8 cellular contexts compared by ENCODE assay signal in genomic region chr10:102714621-102715455, GRCh38. TPM values are rescaled to one million over a fixed set of nuclear protein-coding genes. Genes with fewer than 3 reads are reported as not detected.
DNase-seq lines count a peak whose midpoint lies in the region; ATAC-seq, FAIRE-seq and TF ChIP-seq lines count a peak whose summit lies in the region.

TSS of gene SFXN2 (plus strand) at chr10:102714636. CDS start at chr10:102726637, 12,001 bp downstream.

- H3K4me2 ChIP-seq in A549: peak within 1 kb of the TSS; percentile 92

- DNase-seq in A549 (ENCODE audit: low read depth in 1 of 2, low spot score in 1 of 2) (no peak), bronchial epithelial cell (ENCODE audit: low read depth) (no peak), NCI-H2029 (lab: John Stamatoyannopoulos, UW) (no peak)
- no peak for DNase-seq in stimulated activated naive B cell treated with anti-CD40 and anti-IgM and Interleukin-4, amounts not matched to agents 10 μg/mL and 1 μg/mL and 100 μg/mL, for 72 hours

- intact Hi-C loops in T-helper 1 cell treated with Interleukin-12 subunit alpha and Interleukin-12 subunit beta and Interleukin-4 antibody, amounts not matched to agents 30 ng/mL and 1 ng/mL, for 36 hours (cut with micrococcal nuclease): loop anchor here (1.0 to 5.0 kb wide), 15 partner anchors 28 to 1407 kb away; partner anchors contain the start of genes ACTR1A, ATP5MK, BORCS7 and CNNM2

- H3K4me3 Mint-ChIP-seq in stimulated activated naive B cell treated with anti-CD40 and anti-IgM and Interleukin-4, amounts not matched to agents 10 μg/mL and 1 μg/mL and 100 μg/mL, for 72 hours: peak within 1 kb of the TSS; percentile 95 to 99

- no peaks in the 10 kb centered on the region for H3K27me3 Mint-ChIP-seq in stimulated activated naive B cell treated with anti-CD40 and anti-IgM and Interleukin-4, amounts not matched to agents 10 μg/mL and 1 μg/mL and 100 μg/mL, for 72 hours

- H3K36me3 Mint-ChIP-seq in stimulated activated naive B cell treated with anti-CD40 and anti-IgM and Interleukin-4, amounts not matched to agents 10 μg/mL and 1 μg/mL and 100 μg/mL, for 72 hours: peaks cover 15 to 17% of the 10 kb centered on the region in 2 donors

- H3K4me1 Mint-ChIP-seq in stimulated activated naive B cell treated with anti-CD40 and anti-IgM and Interleukin-4, amounts not matched to agents 10 μg/mL and 1 μg/mL and 100 μg/mL, for 72 hours: peaks cover 36 to 72% of the 10 kb centered on the region in 2 donors

- WGBS in A549 (ENCODE audit: missing lambda C conversion rate): 4% methylated on average over 33 of the region's 46 CpGs

- TF ChIP-seq POLR2A in A549 (IDR thresholded peaks at IDR 0.05; ENCODE audit: low read length): peak; percentile 58

- H3K27me3 ChIP-seq in bronchial epithelial cell (ENCODE audit: control insufficient read depth, insufficient read depth, low read length) (no peaks in the 10 kb centered on the region), mononuclear cell (ENCODE audit: insufficient read depth, low read length) (no peaks in the 10 kb centered on the region)

- H3K36me3 ChIP-seq in bronchial epithelial cell (ENCODE audit: control insufficient read depth, insufficient read depth, low read length): no peaks in the 10 kb centered on the region

- H3K27ac ChIP-seq in A549: peak within 1 kb of the TSS; percentile 88 to 94

- H3K9me3 Mint-ChIP-seq in stimulated activated naive B cell treated with anti-CD40 and anti-IgM and Interleukin-4, amounts not matched to agents 10 μg/mL and 1 μg/mL and 100 μg/mL, for 72 hours: no peaks in the 10 kb centered on the region

- FAIRE-seq in A549 (lab: Jason Lieb, UNC) (no peak), bronchial epithelial cell (lab: Jason Lieb, UNC) (no peak)

- peak within 1 kb of the TSS; percentile 95 for H3K27ac Mint-ChIP-seq in stimulated activated naive B cell treated with anti-CD40 and anti-IgM and Interleukin-4, amounts not matched to agents 10 μg/mL and 1 μg/mL and 100 μg/mL, for 72 hours

- peaks cover 29% of the 10 kb centered on the region for H3K4me1 ChIP-seq in A549
- peaks cover 27% of the 10 kb centered on the region for H3K4me1 ChIP-seq in mononuclear cell (ENCODE audit: insufficient read depth, low read length)

- ATAC-seq in A549: peak; percentile 50 to 54; a peak in 5 of 6 replicates
- peak; percentile 16 for ATAC-seq in GM18517 (IDR thresholded peaks at IDR 0.05; ENCODE audit: unreplicated experiment)
- peak; percentile 9 for ATAC-seq in HG03108 (IDR thresholded peaks at IDR 0.05; ENCODE audit: unreplicated experiment)
- ATAC-seq in stimulated activated naive B cell treated with anti-CD40 and anti-IgM and Interleukin-4, amounts not matched to agents 10 μg/mL and 1 μg/mL and 100 μg/mL, for 72 hours (replicated peaks): peak; percentile 24 to 26

- no peaks in the 10 kb centered on the region for H3K9me3 ChIP-seq in A549
- no peaks in the 10 kb centered on the region for H3K9me3 ChIP-seq in mononuclear cell (ENCODE audit: low read depth, low read length)

- no peak for TF ChIP-seq RAD21 in A549 (conservative IDR thresholded peaks at IDR 0.05 in 1 of 2, IDR thresholded peaks at IDR 0.05 in 1 of 2)

- CTCF ChIA-PET in A549 (lab: Yijun Ruan, JAX): interaction anchor here (0.7 to 3.8 kb wide), 12 partner anchors 10 to 181 kb away, joined by 3 to 15 read pairs (median 3); partner anchors contain the start of gene TRIM8

- POLR2A ChIA-PET in A549 (lab: Yijun Ruan, JAX): interaction anchor here (0.9 to 2.5 kb wide), 10 partner anchors 10 to 73 kb away, joined by 3 to 15 read pairs (median 6); partner anchors contain the start of gene WBP1L

- no peak for TF ChIP-seq EP300 in A549 (IDR thresholded peaks at IDR 0.05)

- no peak for TF ChIP-seq CTCF in A549 (IDR thresholded peaks at IDR 0.05)
- TF ChIP-seq CTCF in bronchial epithelial cell (IDR thresholded peaks at IDR 0.05; ENCODE audit: insufficient read depth, low read length, severe bottlenecking): peak; percentile 1

- peak within 1 kb of the TSS; percentile 95 for H3K4me3 ChIP-seq in A549
- peak within 1 kb of the TSS; percentile 97 for H3K4me3 ChIP-seq in bronchial epithelial cell (ENCODE audit: low read depth, low read length)
- H3K4me3 ChIP-seq in mononuclear cell (ENCODE audit: low read length): peak within 1 kb of the TSS; percentile 76

TF ChIP-seq in A549, 52 proteins besides CTCF, POLR2A, EP300 and RAD21:
- TF ChIP-seq E2F6 (IDR thresholded peaks at IDR 0.05; ENCODE audit: borderline replicate concordance, low read depth) (peak; percentile 88), ESRRA (IDR thresholded peaks at IDR 0.05; ENCODE audit: borderline replicate concordance, low read length) (no peak), GATA3 (IDR thresholded peaks at IDR 0.05; ENCODE audit: borderline replicate concordance) (peak; percentile 20; the same call in 1 of the 2 replicates), JUN (IDR thresholded peaks at IDR 0.05) (peak in 1 of 2 experiments; percentile 24; a peak in 1 of 5 replicates), MAX (IDR thresholded peaks at IDR 0.05) (peak; percentile 98), CHD4 (IDR thresholded peaks at IDR 0.05; ENCODE audit: borderline replicate concordance) (no peak), MYC (IDR thresholded peaks at IDR 0.05; ENCODE audit: borderline replicate concordance, low read length) (peak; percentile 79), HES2 (IDR thresholded peaks at IDR 0.05) (no peak)

RNA-seq across cellular contexts. Expression of gene SFXN2, which starts in this region (rescaled TPM):
- polyA plus RNA-seq in A549 (2011; rRNA removed) (4.7 and 5.6 TPM in 2 replicates), A549 (2017; fragmentation: RNase III; extraction: RNeasy Plus Mini Kit Qiagen cat#74134 plus additional on column Dnase treatment) (7.4 to 8.5 TPM (median 7.9 TPM) in 3 replicates)
- 5.9 TPM in 2 replicates for polyA plus RNA-seq in A549 (2012; cell fraction: cytosol; rRNA removed)
- polyA plus RNA-seq in A549 (2012; cell fraction: nucleus; rRNA removed): 13.7 and 15.5 TPM in 2 replicates
- 15.0 and 15.8 TPM in 2 replicates for polyA minus RNA-seq in A549 (2011; rRNA and poly(A)+ RNA removed)
- total RNA-seq in T-helper 1 cell treated with Interleukin-12 subunit alpha and Interleukin-12 subunit beta and Interleukin-4 antibody, amounts not matched to agents 30 ng/mL and 1 ng/mL, for 36 hours: 20.9 and 25.6 TPM in 2 replicates
- total RNA-seq in bronchial epithelial cell (0.64 and 3.4 TPM in 2 replicates), mononuclear cell (2.2 TPM)
